21 cellular contexts compared by ENCODE assay signal in genomic region chr11:4491405-4491804, GRCh38. TPM values are rescaled to one million over a fixed set of nuclear protein-coding genes. Genes with fewer than 3 reads are reported as not detected.
"Had no signal": no experiment of that assay in that cellular context is flagged by ENCODE, and none has a peak within 500 bp of the region (broad histone marks: within the 10 kb centered on the region; RNA-seq: fewer than 3 reads in every experiment).

No MANE protein-coding gene starts in this region.

RNA-seq across cellular contexts. Expression of gene OR52K1, which starts 9.0 kb away (rescaled TPM):
- total RNA-seq: activated naive CD4-positive, alpha-beta T cell treated with anti-CD3 and anti-CD28 coated beads for 36 hours; activated naive CD8-positive, alpha-beta T cell treated with anti-CD3 and anti-CD28 coated beads for 36 hours; activated naive CD8-positive, alpha-beta T cell treated with anti-CD3 and anti-CD28 coated beads, Interleukin-2, amount 10 ng/mL, durations not matched to agents 7 days and 5 days; activated T-cell treated with anti-CD3 and anti-CD28 coated beads, Interleukin-2, amount 50 U/mL, for 72 hours; activated T-helper 1 cell treated with anti-CD3 and anti-CD28 coated beads, Interleukin-12 subunit alpha, Interleukin-12 subunit beta, Interleukin-2, Interleukin-4 antibody, amounts not matched to agents 30 ng/mL and 10 ng/mL and 1 ng/mL, durations not matched to agents 14 hours and 24 hours and 36 hours; activated T-helper 2 cell treated with anti-CD3 and anti-CD28 coated beads, Interferon-gamma antibody, Interleukin-2, Interleukin-4, amounts not matched to agents 10 μg/mL and 5 μg/mL and 100 μg/mL, durations not matched to agents 14 hours and 24 hours and 36 hours; ascending aorta; body of pancreas; bronchial epithelial cell; cardiac muscle cell; cardiac septum; chondrocyte had no signal
- polyA plus RNA-seq: adipose tissue, adrenal gland, aorta, cardiac muscle cell had no signal

RNA-seq across cellular contexts. Expression of gene OR52K2, which starts 42.3 kb away (rescaled TPM):
- total RNA-seq: activated naive CD4-positive, alpha-beta T cell treated with anti-CD3 and anti-CD28 coated beads for 36 hours; activated naive CD4-positive, alpha-beta T cell treated with anti-CD3 and anti-CD28 coated beads, Interleukin-2, amount 50 U/mL, for 72 hours; activated naive CD8-positive, alpha-beta T cell treated with anti-CD3 and anti-CD28 coated beads for 36 hours; activated naive CD8-positive, alpha-beta T cell treated with anti-CD3 and anti-CD28 coated beads, Interleukin-2, amount 10 ng/mL, durations not matched to agents 7 days and 5 days; activated T-cell treated with anti-CD3 and anti-CD28 coated beads, Interleukin-2, amount 50 U/mL, for 4 hours; activated T-cell treated with anti-CD3 and anti-CD28 coated beads, Interleukin-2, amount 50 U/mL, for 72 hours; activated T-helper 1 cell treated with anti-CD3 and anti-CD28 coated beads, Interleukin-12 subunit alpha, Interleukin-12 subunit beta, Interleukin-2, Interleukin-4 antibody, amounts not matched to agents 30 ng/mL and 10 ng/mL and 1 ng/mL, durations not matched to agents 14 hours and 24 hours and 36 hours; activated T-helper 17 cell treated with anti-CD3 and anti-CD28 coated beads, Interleukin-2, amount 50 U/mL, for 72 hours; activated T-helper 2 cell treated with anti-CD3 and anti-CD28 coated beads, Interferon-gamma antibody, Interleukin-2, Interleukin-4, amounts not matched to agents 10 μg/mL and 5 μg/mL and 100 μg/mL, durations not matched to agents 14 hours and 24 hours and 36 hours; aorta; ascending aorta; body of pancreas; breast epithelium; bronchial epithelial cell; cardiac muscle cell; cardiac septum; chondrocyte had no signal
- polyA plus RNA-seq: adipose tissue, adrenal gland, aorta, cardiac muscle cell had no signal

RNA-seq across cellular contexts. Expression of gene OR52M1, which starts 53.6 kb away (rescaled TPM):
- total RNA-seq: activated naive CD4-positive, alpha-beta T cell treated with anti-CD3 and anti-CD28 coated beads for 36 hours; activated naive CD4-positive, alpha-beta T cell treated with anti-CD3 and anti-CD28 coated beads, Interleukin-2, amount 50 U/mL, for 72 hours; activated naive CD8-positive, alpha-beta T cell treated with anti-CD3 and anti-CD28 coated beads for 36 hours; activated naive CD8-positive, alpha-beta T cell treated with anti-CD3 and anti-CD28 coated beads, Interleukin-2, amount 10 ng/mL, durations not matched to agents 7 days and 5 days; activated T-cell treated with anti-CD3 and anti-CD28 coated beads, Interleukin-2, amount 50 U/mL, for 4 hours; activated T-cell treated with anti-CD3 and anti-CD28 coated beads, Interleukin-2, amount 50 U/mL, for 72 hours; activated T-helper 1 cell treated with anti-CD3 and anti-CD28 coated beads, Interleukin-12 subunit alpha, Interleukin-12 subunit beta, Interleukin-2, Interleukin-4 antibody, amounts not matched to agents 30 ng/mL and 10 ng/mL and 1 ng/mL, durations not matched to agents 14 hours and 24 hours and 36 hours; activated T-helper 17 cell treated with anti-CD3 and anti-CD28 coated beads, Interleukin-2, amount 50 U/mL, for 72 hours; activated T-helper 2 cell treated with anti-CD3 and anti-CD28 coated beads, Interferon-gamma antibody, Interleukin-2, Interleukin-4, amounts not matched to agents 10 μg/mL and 5 μg/mL and 100 μg/mL, durations not matched to agents 14 hours and 24 hours and 36 hours; adrenal gland; aorta; ascending aorta; astrocyte; body of pancreas; breast epithelium; bronchial epithelial cell; cardiac muscle cell; cardiac septum; cerebellum; chondrocyte had no signal
- polyA plus RNA-seq: adipose tissue, adrenal gland, aorta, cardiac muscle cell had no signal
